In genomic region chr1:116151739-116152576, GRCh38 we compare ENCODE assay signal across 1 cellular context.
A peak's percentile ranks its signal among the peaks of the same experiment; 100 is the strongest.
TF ChIP-seq lines count a peak whose summit lies in the region.

No MANE protein-coding gene starts in this region.

TF ChIP-seq in HEK293, 187 proteins besides CTCF, POLR2A, EP300 and RAD21 (continued from another document):
- no peak for TF ChIP-seq INSM2 (tag by site-specific recombination; IDR thresholded peaks at IDR 0.05)
- TF ChIP-seq ZFP37 (tag by site-specific recombination; IDR thresholded peaks at IDR 0.05) = peak; percentile 84
- peak; percentile 42; the same call in 1 of the 2 replicates for TF ChIP-seq ZXDB (tag by site-specific recombination; IDR thresholded peaks at IDR 0.05)
- TF ChIP-seq PRDM6 (tag by site-specific recombination; IDR thresholded peaks at IDR 0.05) = no peak
- TF ChIP-seq KLF9 (tag by site-specific recombination; IDR thresholded peaks at IDR 0.05; ENCODE audit: low read depth) = no peak
- TF ChIP-seq ZFP41 (tag by site-specific recombination; IDR thresholded peaks at IDR 0.05; ENCODE audit: borderline replicate concordance) = no peak
- TF ChIP-seq YY1 (tag by site-specific recombination; IDR thresholded peaks at IDR 0.05) = peak; percentile 61; the same call in 1 of the 2 replicates
- 0 out of 2 replicates have a peak, but pooled peaks have one; percentile 46 for TF ChIP-seq ZNF692 (tag by site-specific recombination; IDR thresholded peaks at IDR 0.05)
